In the genomic region with DNA sequence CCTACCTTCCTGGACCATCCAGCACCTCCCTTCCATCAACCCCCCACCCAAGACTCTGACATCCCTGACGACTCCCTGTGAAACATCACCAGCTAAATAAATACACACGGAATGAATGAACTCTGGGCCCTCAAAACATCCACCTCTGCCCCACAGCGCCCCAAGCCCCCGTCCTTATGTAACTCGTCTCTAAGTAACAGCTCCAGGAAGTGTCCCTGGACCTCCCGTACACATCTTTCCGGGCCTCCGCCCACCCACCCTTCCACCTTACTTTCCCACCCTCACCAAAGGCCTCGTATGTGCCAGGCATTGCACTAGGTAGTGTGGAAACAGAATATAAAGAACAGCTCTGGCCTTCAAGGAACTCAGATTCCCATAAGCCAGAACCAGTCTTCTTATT, we compare ENCODE assay signal across 33 cellular contexts. TPM values are rescaled to one million over a fixed set of nuclear protein-coding genes. Genes with fewer than 3 reads are reported as not detected.
"Had no signal": no experiment of that assay in that cellular context is flagged by ENCODE, and none has a peak within 500 bp of the region (broad histone marks: within the 10 kb centered on the region; RNA-seq: fewer than 3 reads in every experiment).

No MANE protein-coding gene starts in this region.

- H3K27me3 Mint-ChIP-seq: activated CD4-positive, alpha-beta memory T cell treated with anti-CD3 and anti-CD28 coated beads, Interleukin-2, amount 10 ng/mL, durations not matched to agents 7 days and 5 days; activated CD4-positive, alpha-beta T cell treated with anti-CD3 and anti-CD28 coated beads, Interleukin-2, amount 10 ng/mL, durations not matched to agents 24 days and 14 days; activated naive CD4-positive, alpha-beta T cell treated with anti-CD3 and anti-CD28 coated beads, Interleukin-2, amount 50 U/mL, for 24 hours; activated naive CD8-positive, alpha-beta T cell treated with anti-CD3 and anti-CD28 coated beads, Interleukin-2, amount 50 U/mL, for 24 hours; brain; T-helper 17 cell had no signal

- H3K27ac Mint-ChIP-seq: activated B cell treated with CpG ODN at 0.5 μM for 24 hours; activated CD4-positive, alpha-beta memory T cell treated with anti-CD3 and anti-CD28 coated beads, Interleukin-2, amount 10 ng/mL, durations not matched to agents 7 days and 5 days; activated CD4-positive, alpha-beta T cell treated with anti-CD3 and anti-CD28 coated beads, Interleukin-2, amount 10 ng/mL, durations not matched to agents 24 days and 14 days; activated naive CD4-positive, alpha-beta T cell treated with anti-CD3 and anti-CD28 coated beads for 36 hours; activated naive CD4-positive, alpha-beta T cell treated with anti-CD3 and anti-CD28 coated beads, Interleukin-2, amount 50 U/mL, for 24 hours; activated naive CD8-positive, alpha-beta T cell treated with anti-CD3 and anti-CD28 coated beads for 36 hours; activated naive CD8-positive, alpha-beta T cell treated with anti-CD3 and anti-CD28 coated beads, Interleukin-2, amount 50 U/mL, for 24 hours; activated T-helper 1 cell treated with anti-CD3 and anti-CD28 coated beads, Interleukin-12 subunit alpha, Interleukin-12 subunit beta, Interleukin-2, Interleukin-4 antibody, amounts not matched to agents 30 ng/mL and 10 ng/mL and 1 ng/mL, durations not matched to agents 14 hours and 24 hours and 36 hours; activated T-helper 2 cell treated with anti-CD3 and anti-CD28 coated beads, Interferon-gamma antibody, Interleukin-2, Interleukin-4, amounts not matched to agents 10 μg/mL and 5 μg/mL and 100 μg/mL, durations not matched to agents 14 hours and 24 hours and 36 hours; T-helper 17 cell; T-helper 2 cell treated with Interferon-gamma antibody and Interleukin-4, amounts not matched to agents 5 μg/mL and 100 μg/mL, for 36 hours had no signal

- H3K27me3 ChIP-seq: adrenal gland, breast epithelium, cardiac muscle cell, colonic mucosa had no signal

- H3K36me3 Mint-ChIP-seq: activated naive CD4-positive, alpha-beta T cell treated with anti-CD3 and anti-CD28 coated beads, Interleukin-2, amount 50 U/mL, for 24 hours; activated naive CD8-positive, alpha-beta T cell treated with anti-CD3 and anti-CD28 coated beads for 36 hours; brain had no signal

- H3K4me1 ChIP-seq: adrenal gland, breast epithelium, colonic mucosa had no signal

- H3K9me3 ChIP-seq: adrenal gland, breast epithelium, colonic mucosa had no signal

- H3K36me3 ChIP-seq: adrenal gland, breast epithelium, cardiac muscle cell, colonic mucosa, WERI-Rb-1 had no signal

- H3K27ac ChIP-seq: adrenal gland, breast epithelium, cardiac muscle cell, colonic mucosa, WERI-Rb-1 had no signal

- H3K4me3 Mint-ChIP-seq: activated B cell treated with CpG ODN at 0.5 μM for 24 hours; activated CD4-positive, alpha-beta memory T cell treated with anti-CD3 and anti-CD28 coated beads, Interleukin-2, amount 10 ng/mL, durations not matched to agents 7 days and 5 days; activated CD4-positive, alpha-beta T cell treated with anti-CD3 and anti-CD28 coated beads, Interleukin-2, amount 10 ng/mL, durations not matched to agents 24 days and 14 days; activated naive CD4-positive, alpha-beta T cell treated with anti-CD3 and anti-CD28 coated beads for 36 hours; activated naive CD4-positive, alpha-beta T cell treated with anti-CD3 and anti-CD28 coated beads, Interleukin-2, amount 50 U/mL, for 24 hours; activated naive CD8-positive, alpha-beta T cell treated with anti-CD3 and anti-CD28 coated beads for 36 hours; activated naive CD8-positive, alpha-beta T cell treated with anti-CD3 and anti-CD28 coated beads, Interleukin-2, amount 50 U/mL, for 24 hours; activated T-cell treated with anti-CD3 and anti-CD28 coated beads, Interleukin-2, amount 50 U/mL, for 4 hours; activated T-helper 1 cell treated with anti-CD3 and anti-CD28 coated beads, Interleukin-12 subunit alpha, Interleukin-12 subunit beta, Interleukin-2, Interleukin-4 antibody, amounts not matched to agents 30 ng/mL and 10 ng/mL and 1 ng/mL, durations not matched to agents 14 hours and 24 hours and 36 hours; brain; T-helper 17 cell; T-helper 2 cell treated with Interferon-gamma antibody and Interleukin-4, amounts not matched to agents 5 μg/mL and 100 μg/mL, for 36 hours had no signal

- H3K4me3 ChIP-seq: adrenal gland, breast epithelium, cardiac muscle cell, colonic mucosa had no signal

- H3K9me3 Mint-ChIP-seq: activated B cell treated with CpG ODN at 0.5 μM for 24 hours; activated CD4-positive, alpha-beta memory T cell treated with anti-CD3 and anti-CD28 coated beads, Interleukin-2, amount 10 ng/mL, durations not matched to agents 7 days and 5 days; activated CD4-positive, alpha-beta T cell treated with anti-CD3 and anti-CD28 coated beads, Interleukin-2, amount 10 ng/mL, durations not matched to agents 24 days and 14 days; activated naive CD4-positive, alpha-beta T cell treated with anti-CD3 and anti-CD28 coated beads for 36 hours; activated naive CD4-positive, alpha-beta T cell treated with anti-CD3 and anti-CD28 coated beads, Interleukin-2, amount 50 U/mL, for 24 hours; activated naive CD8-positive, alpha-beta T cell treated with anti-CD3 and anti-CD28 coated beads for 36 hours; activated naive CD8-positive, alpha-beta T cell treated with anti-CD3 and anti-CD28 coated beads, Interleukin-2, amount 50 U/mL, for 24 hours; activated T-cell treated with anti-CD3 and anti-CD28 coated beads, Interleukin-2, amount 50 U/mL, for 4 hours; activated T-helper 1 cell treated with anti-CD3 and anti-CD28 coated beads, Interleukin-12 subunit alpha, Interleukin-12 subunit beta, Interleukin-2, Interleukin-4 antibody, amounts not matched to agents 30 ng/mL and 10 ng/mL and 1 ng/mL, durations not matched to agents 14 hours and 24 hours and 36 hours; activated T-helper 2 cell treated with anti-CD3 and anti-CD28 coated beads, Interferon-gamma antibody, Interleukin-2, Interleukin-4, amounts not matched to agents 10 μg/mL and 5 μg/mL and 100 μg/mL, durations not matched to agents 14 hours and 24 hours and 36 hours; brain; T-helper 2 cell treated with Interferon-gamma antibody and Interleukin-4, amounts not matched to agents 5 μg/mL and 100 μg/mL, for 36 hours had no signal

- DNase-seq: activated B cell treated with CpG ODN at 0.5 μM for 24 hours; activated CD4-positive, alpha-beta memory T cell treated with anti-CD3 and anti-CD28 coated beads, Interleukin-2, amount 10 ng/mL, durations not matched to agents 7 days and 5 days; activated CD4-positive, alpha-beta T cell treated with anti-CD3 and anti-CD28 coated beads, Interleukin-2, amount 10 ng/mL, durations not matched to agents 24 days and 14 days; activated CD4-positive, alpha-beta T cell treated with anti-CD3 and anti-CD28 coated beads, Interleukin-2, amount 50 U/mL, for 4 hours; activated CD8-positive, alpha-beta memory T cell treated with anti-CD3 and anti-CD28 coated beads, Interleukin-2, amount 50 U/mL, for 48 hours; activated effector memory CD4-positive, alpha-beta T cell treated with anti-CD3 and anti-CD28 coated beads, Interleukin-2, amount 50 U/mL, for 16 hours; activated naive CD4-positive, alpha-beta T cell treated with anti-CD3 and anti-CD28 coated beads for 36 hours; activated naive CD8-positive, alpha-beta T cell treated with anti-CD3 and anti-CD28 coated beads for 36 hours; activated naive CD8-positive, alpha-beta T cell treated with anti-CD3 and anti-CD28 coated beads, Interleukin-2, amount 50 U/mL, for 24 hours; activated T-cell treated with anti-CD3 and anti-CD28 coated beads for 4 hours; activated T-cell treated with anti-CD3 and anti-CD28 coated beads, Interleukin-2, amount 50 U/mL, for 4 hours; amygdala; aorta; central memory CD4-positive, alpha-beta T cell; cerebellar nuclear complex; colonic mucosa; effector CD8-positive, alpha-beta T cell; foreskin fibroblast; T-helper 1 cell; T-helper 17 cell; T1000; WERI-Rb-1 had no signal

- ATAC-seq: activated CD4-positive, CD25-positive, alpha-beta regulatory T cell treated with anti-CD3 and anti-CD28 coated beads, Interleukin-2, amount 50 U/mL, for 24 hours; activated naive CD8-positive, alpha-beta T cell treated with anti-CD3 and anti-CD28 coated beads, Interleukin-2, amount 50 U/mL, for 24 hours; activated T-cell treated with anti-CD3 and anti-CD28 coated beads, Interleukin-2, amount 50 U/mL, for 4 hours; esophagus mucosa; T-helper 17 cell had no signal

RNA-seq across cellular contexts. Expression of gene SLIT1, which starts 27.7 kb away (rescaled TPM):
- total RNA-seq: dermis microvascular lymphatic vessel endothelial cell had no signal
